8 cellular contexts compared by ENCODE assay signal in the genomic region with DNA sequence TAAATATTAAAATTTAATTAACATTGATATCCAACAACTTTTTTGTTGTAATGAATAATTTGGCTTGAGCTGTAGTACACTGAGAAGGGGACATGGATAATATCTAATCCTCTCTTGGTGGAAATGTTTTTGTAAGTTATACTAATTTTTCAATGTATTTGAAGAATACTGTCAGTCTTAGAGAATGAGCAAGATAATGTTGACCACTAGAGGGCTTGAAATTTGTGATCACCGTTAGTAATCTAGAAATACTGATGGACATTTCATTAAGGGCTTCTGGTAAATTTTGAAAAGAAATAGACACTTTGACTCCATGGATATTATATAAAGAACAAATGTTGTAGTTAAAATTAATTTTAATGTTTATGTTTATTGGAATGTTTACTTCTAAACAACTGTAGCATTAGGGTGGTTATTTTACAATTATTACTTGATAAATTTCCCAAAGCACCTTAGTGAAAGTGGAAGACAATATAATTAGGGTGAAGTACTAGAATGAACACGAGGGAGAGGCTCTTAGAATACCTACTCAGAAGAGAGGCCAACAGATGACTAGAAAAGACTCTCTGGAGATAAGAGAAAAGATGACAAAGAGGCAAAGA. TPM values are rescaled to one million over a fixed set of nuclear protein-coding genes. Genes with fewer than 3 reads are reported as not detected.
A peak's percentile ranks its signal among the peaks of the same experiment; 100 is the strongest.
DNase-seq lines count a peak whose midpoint lies in the region; ATAC-seq, FAIRE-seq and TF ChIP-seq lines count a peak whose summit lies in the region.

No MANE protein-coding gene starts in this region.

- no peak overlapping the region for H3K27ac ChIP-seq in CD4-positive, alpha-beta memory T cell (ENCODE audit: low read depth, low read length)
- no peak overlapping the region for H3K27ac ChIP-seq in RWPE1
- H3K27ac ChIP-seq in foreskin keratinocyte: no peak overlapping the region

- no peaks in the 10 kb centered on the region for H3K9me3 ChIP-seq in CD4-positive, alpha-beta memory T cell (ENCODE audit: control insufficient read depth in 1 of 2, low read length in 2 of 2)

- FAIRE-seq in H54 (lab: Jason Lieb, UNC): peak; percentile 41

- no peaks in the 10 kb centered on the region for H3K36me3 ChIP-seq in CD4-positive, alpha-beta memory T cell (ENCODE audit: insufficient read depth, low read length)

- CTCF ChIA-PET in CD4-positive, alpha-beta memory T cell (lab: Charles Lee; ENCODE audit: partially characterized antibody): interaction anchor here (1.0 kb wide), 1 partner anchor 131 kb away, joined by 3 read pairs; no protein-coding TSS in a partner anchor
- CTCF ChIA-PET in RWPE1 (lab: Yijun Ruan, JAX): interaction anchor here (0.5 to 0.6 kb wide), 3 partner anchors 133 to 388 kb away, joined by 3 to 4 read pairs (median 4); no protein-coding TSS in a partner anchor

- H3K27me3 Mint-ChIP-seq in CD4-positive, alpha-beta memory T cell: peaks cover 0 to 1% of the 10 kb centered on the region in 2 donors

- no peaks in the 10 kb centered on the region for H3K4me1 ChIP-seq in CD4-positive, alpha-beta memory T cell (ENCODE audit: insufficient read depth, low read length)
- H3K4me1 ChIP-seq in foreskin keratinocyte: peaks cover 13% of the 10 kb centered on the region

- H3K36me3 Mint-ChIP-seq in CD4-positive, alpha-beta memory T cell: no peaks in the 10 kb centered on the region

- DNase-seq in CD4-positive, alpha-beta memory T cell: peak in 4 of 5 donors; percentile 25 to 35 (median 30)
- no peak for DNase-seq in H54 (ENCODE audit: insufficient read length, low spot score)
- peak; percentile 12 for DNase-seq in RWPE1 (ENCODE audit: low spot score)
- no peak for DNase-seq in foreskin keratinocyte
- DNase-seq in superior temporal gyrus (ENCODE audit: extremely low spot score): peak; percentile 81
- no peak for DNase-seq in GM19238 (ENCODE audit: insufficient read length, low spot score)
- DNase-seq in GDM1 (lab: John Stamatoyannopoulos, UW): no peak

- H3K9me3 Mint-ChIP-seq in CD4-positive, alpha-beta memory T cell: peaks cover 0 to 5% (median 0%) of the 10 kb centered on the region in 8 donors

- TF ChIP-seq CTCF in RWPE1 (conservative IDR thresholded peaks at IDR 0.05; ENCODE audit: low read depth) (peak; percentile 76), foreskin keratinocyte (conservative IDR thresholded peaks at IDR 0.05) (peak; percentile 71)

- no peaks in the 10 kb centered on the region for H3K27me3 ChIP-seq in CD4-positive, alpha-beta memory T cell (ENCODE audit: insufficient read depth, low read length)
- H3K27me3 ChIP-seq in foreskin keratinocyte: no peaks in the 10 kb centered on the region

- intact Hi-C loops in CD4-positive, alpha-beta memory T cell (cut with micrococcal nuclease): loop anchor here (1.0 to 5.0 kb wide), 7 partner anchors 19 to 389 kb away; no protein-coding TSS in a partner anchor

- ATAC-seq in foreskin keratinocyte (peak; percentile 37), GM21576 (IDR thresholded peaks at IDR 0.05; ENCODE audit: unreplicated experiment) (no peak)

- POLR2A ChIA-PET in CD4-positive, alpha-beta memory T cell (lab: Charles Lee; ENCODE audit: partially characterized antibody): no interaction called here
- POLR2A ChIA-PET in RWPE1 (lab: Yijun Ruan, JAX; ENCODE audit: low non-redundant PET): no interaction called here

- no peak overlapping the region for H3K27ac Mint-ChIP-seq in CD4-positive, alpha-beta memory T cell

- H3K4me1 Mint-ChIP-seq in CD4-positive, alpha-beta memory T cell: peaks cover 0 to 8% (median 2%) of the 10 kb centered on the region in 4 donors

- H3K4me3 Mint-ChIP-seq in CD4-positive, alpha-beta memory T cell: no peak overlapping the region

- TF ChIP-seq POLR2A in H54 (IDR thresholded peaks at IDR 0.05; ENCODE audit: low read depth, low read length): no peak

- no peak overlapping the region for H3K4me3 ChIP-seq in CD4-positive, alpha-beta memory T cell (ENCODE audit: low read length in 2 of 2)

RNA-seq across cellular contexts. Expression of gene CAMK2D, which starts 20.0 kb away (rescaled TPM):
- 10 to 100 TPM; 32.1 to 36.4 TPM for total RNA-seq in CD4-positive, alpha-beta memory T cell
- 10 to 100 TPM; 15.5 to 15.8 TPM for polyA plus RNA-seq in CD4-positive, alpha-beta memory T cell
- total RNA-seq in foreskin keratinocyte: 20.4 and 22.9 TPM in 2 replicates
- 4.4 and 4.8 TPM in 2 replicates for polyA plus RNA-seq in foreskin keratinocyte

Comparison
In these comparisons a context has a peak if more than half of its experiments do, and no peak if none do; other contexts are left out.
1. DNase-seq: peak in CD4-positive, alpha-beta memory T cell (4 of 5), RWPE1 (single experiment) and superior temporal gyrus (single experiment); none in H54 (single experiment), foreskin keratinocyte (0 of 2), GM19238 (single experiment) and GDM1 (single experiment).